Comparison of ENCODE assay signal across 1 cellular context in the genomic region with DNA sequence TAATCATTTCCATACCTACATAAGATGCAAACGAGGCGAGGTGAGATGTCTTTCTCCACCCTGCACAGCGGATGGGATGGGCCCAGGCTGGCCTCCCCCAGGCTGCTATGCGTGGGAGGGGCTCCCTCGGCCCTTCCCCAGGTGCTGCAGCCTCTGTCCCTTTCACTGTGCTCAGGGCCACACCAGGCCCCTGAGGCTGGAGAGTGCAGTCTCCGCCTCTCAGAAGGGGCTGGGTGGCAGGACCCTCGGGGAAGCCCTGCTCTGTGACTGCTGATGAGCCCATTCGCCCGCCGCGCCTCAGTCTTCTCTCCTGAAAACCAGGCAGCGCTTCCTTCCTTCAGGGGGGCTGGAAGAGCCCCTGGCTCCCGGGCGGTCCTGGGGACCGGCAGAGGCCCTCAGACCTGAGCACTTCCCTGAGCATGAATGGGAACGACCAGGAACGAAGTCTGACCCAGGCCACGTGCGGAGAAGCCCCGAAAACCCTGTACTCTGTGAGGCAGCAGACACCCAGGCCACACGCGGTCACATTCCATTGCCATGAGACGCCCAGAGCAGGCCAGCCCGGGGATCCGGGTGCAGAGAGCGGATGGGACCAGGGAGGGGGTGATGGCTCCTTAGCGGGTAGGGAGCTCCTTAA.
TF ChIP-seq lines count a peak whose summit lies in the region.

No MANE protein-coding gene starts in this region.

TF ChIP-seq in HepG2, 621 proteins besides CTCF, POLR2A, EP300 and RAD21 (continued from another document and continues in another):
- TF ChIP-seq, protein P1, sequence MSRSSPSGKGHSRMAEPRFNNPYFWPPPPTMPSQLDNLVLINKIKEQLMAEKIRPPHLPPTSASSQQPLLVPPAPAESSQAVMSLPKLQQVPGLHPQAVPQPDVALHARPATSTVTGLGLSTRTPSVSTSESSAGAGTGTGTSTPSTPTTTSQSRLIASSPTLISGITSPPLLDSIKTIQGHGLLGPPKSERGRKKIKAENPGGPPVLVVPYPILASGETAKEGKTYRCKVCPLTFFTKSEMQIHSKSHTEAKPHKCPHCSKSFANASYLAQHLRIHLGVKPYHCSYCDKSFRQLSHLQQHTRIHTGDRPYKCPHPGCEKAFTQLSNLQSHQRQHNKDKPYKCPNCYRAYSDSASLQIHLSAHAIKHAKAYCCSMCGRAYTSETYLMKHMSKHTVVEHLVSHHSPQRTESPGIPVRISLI (CRISPR knock-in tag; IDR thresholded peaks at IDR 0.05; ENCODE audit: borderline replicate concordance) = no peak
- 0 out of 2 replicates have a peak, but pooled peaks have one; percentile 37 for TF ChIP-seq PITX1 (CRISPR knock-in tag; IDR thresholded peaks at IDR 0.05)
- no peak for TF ChIP-seq PHF8 (CRISPR knock-in tag; IDR thresholded peaks at IDR 0.05)
- TF ChIP-seq PTBP1 (IDR thresholded peaks at IDR 0.05; ENCODE audit: low read depth, low read length, poor library complexity, severe bottlenecking) = no peak
- no peak for TF ChIP-seq ZNF530 (CRISPR knock-in tag; IDR thresholded peaks at IDR 0.05; ENCODE audit: low read depth)
- no peak for TF ChIP-seq NR3C1 (CRISPR knock-in tag; IDR thresholded peaks at IDR 0.05)
- no peak for TF ChIP-seq ZNF720 (CRISPR knock-in tag; IDR thresholded peaks at IDR 0.05)
- TF ChIP-seq IRF2 (CRISPR knock-in tag; IDR thresholded peaks at IDR 0.05) = no peak
- TF ChIP-seq, protein P2, sequence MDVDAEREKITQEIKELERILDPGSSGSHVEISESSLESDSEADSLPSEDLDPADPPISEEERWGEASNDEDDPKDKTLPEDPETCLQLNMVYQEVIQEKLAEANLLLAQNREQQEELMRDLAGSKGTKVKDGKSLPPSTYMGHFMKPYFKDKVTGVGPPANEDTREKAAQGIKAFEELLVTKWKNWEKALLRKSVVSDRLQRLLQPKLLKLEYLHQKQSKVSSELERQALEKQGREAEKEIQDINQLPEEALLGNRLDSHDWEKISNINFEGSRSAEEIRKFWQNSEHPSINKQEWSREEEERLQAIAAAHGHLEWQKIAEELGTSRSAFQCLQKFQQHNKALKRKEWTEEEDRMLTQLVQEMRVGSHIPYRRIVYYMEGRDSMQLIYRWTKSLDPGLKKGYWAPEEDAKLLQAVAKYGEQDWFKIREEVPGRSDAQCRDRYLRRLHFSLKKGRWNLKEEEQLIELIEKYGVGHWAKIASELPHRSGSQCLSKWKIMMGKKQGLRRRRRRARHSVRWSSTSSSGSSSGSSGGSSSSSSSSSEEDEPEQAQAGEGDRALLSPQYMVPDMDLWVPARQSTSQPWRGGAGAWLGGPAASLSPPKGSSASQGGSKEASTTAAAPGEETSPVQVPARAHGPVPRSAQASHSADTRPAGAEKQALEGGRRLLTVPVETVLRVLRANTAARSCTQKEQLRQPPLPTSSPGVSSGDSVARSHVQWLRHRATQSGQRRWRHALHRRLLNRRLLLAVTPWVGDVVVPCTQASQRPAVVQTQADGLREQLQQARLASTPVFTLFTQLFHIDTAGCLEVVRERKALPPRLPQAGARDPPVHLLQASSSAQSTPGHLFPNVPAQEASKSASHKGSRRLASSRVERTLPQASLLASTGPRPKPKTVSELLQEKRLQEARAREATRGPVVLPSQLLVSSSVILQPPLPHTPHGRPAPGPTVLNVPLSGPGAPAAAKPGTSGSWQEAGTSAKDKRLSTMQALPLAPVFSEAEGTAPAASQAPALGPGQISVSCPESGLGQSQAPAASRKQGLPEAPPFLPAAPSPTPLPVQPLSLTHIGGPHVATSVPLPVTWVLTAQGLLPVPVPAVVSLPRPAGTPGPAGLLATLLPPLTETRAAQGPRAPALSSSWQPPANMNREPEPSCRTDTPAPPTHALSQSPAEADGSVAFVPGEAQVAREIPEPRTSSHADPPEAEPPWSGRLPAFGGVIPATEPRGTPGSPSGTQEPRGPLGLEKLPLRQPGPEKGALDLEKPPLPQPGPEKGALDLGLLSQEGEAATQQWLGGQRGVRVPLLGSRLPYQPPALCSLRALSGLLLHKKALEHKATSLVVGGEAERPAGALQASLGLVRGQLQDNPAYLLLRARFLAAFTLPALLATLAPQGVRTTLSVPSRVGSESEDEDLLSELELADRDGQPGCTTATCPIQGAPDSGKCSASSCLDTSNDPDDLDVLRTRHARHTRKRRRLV (CRISPR knock-in tag; IDR thresholded peaks at IDR 0.05) = no peak
- peak; percentile 43; the same call in 1 of the 2 replicates for TF ChIP-seq KDM2A (CRISPR knock-in tag; IDR thresholded peaks at IDR 0.05; ENCODE audit: borderline replicate concordance, low read depth)
- TF ChIP-seq HCFC1 (IDR thresholded peaks at IDR 0.05; ENCODE audit: low read depth, low read length) = no peak
- no peak for TF ChIP-seq ZNF432 (CRISPR knock-in tag; IDR thresholded peaks at IDR 0.05; ENCODE audit: borderline replicate concordance)
- no peak for TF ChIP-seq ZNF841 (CRISPR knock-in tag; IDR thresholded peaks at IDR 0.05; ENCODE audit: borderline replicate concordance)
- TF ChIP-seq KLF15 (CRISPR knock-in tag; IDR thresholded peaks at IDR 0.05; ENCODE audit: borderline replicate concordance) = no peak
- TF ChIP-seq THYN1 (CRISPR knock-in tag; IDR thresholded peaks at IDR 0.05; ENCODE audit: borderline replicate concordance, low read depth) = no peak
- TF ChIP-seq, protein P3, sequence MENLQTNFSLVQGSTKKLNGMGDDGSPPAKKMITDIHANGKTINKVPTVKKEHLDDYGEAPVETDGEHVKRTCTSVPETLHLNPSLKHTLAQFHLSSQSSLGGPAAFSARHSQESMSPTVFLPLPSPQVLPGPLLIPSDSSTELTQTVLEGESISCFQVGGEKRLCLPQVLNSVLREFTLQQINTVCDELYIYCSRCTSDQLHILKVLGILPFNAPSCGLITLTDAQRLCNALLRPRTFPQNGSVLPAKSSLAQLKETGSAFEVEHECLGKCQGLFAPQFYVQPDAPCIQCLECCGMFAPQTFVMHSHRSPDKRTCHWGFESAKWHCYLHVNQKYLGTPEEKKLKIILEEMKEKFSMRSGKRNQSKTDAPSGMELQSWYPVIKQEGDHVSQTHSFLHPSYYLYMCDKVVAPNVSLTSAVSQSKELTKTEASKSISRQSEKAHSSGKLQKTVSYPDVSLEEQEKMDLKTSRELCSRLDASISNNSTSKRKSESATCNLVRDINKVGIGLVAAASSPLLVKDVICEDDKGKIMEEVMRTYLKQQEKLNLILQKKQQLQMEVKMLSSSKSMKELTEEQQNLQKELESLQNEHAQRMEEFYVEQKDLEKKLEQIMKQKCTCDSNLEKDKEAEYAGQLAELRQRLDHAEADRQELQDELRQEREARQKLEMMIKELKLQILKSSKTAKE (CRISPR knock-in tag; IDR thresholded peaks at IDR 0.05; ENCODE audit: borderline replicate concordance) = 0 out of 2 replicates have a peak, but pooled peaks have one; percentile 45
- TF ChIP-seq KDM5A (IDR thresholded peaks at IDR 0.05; ENCODE audit: borderline replicate concordance, low read length) = no peak
- TF ChIP-seq, protein P4, sequence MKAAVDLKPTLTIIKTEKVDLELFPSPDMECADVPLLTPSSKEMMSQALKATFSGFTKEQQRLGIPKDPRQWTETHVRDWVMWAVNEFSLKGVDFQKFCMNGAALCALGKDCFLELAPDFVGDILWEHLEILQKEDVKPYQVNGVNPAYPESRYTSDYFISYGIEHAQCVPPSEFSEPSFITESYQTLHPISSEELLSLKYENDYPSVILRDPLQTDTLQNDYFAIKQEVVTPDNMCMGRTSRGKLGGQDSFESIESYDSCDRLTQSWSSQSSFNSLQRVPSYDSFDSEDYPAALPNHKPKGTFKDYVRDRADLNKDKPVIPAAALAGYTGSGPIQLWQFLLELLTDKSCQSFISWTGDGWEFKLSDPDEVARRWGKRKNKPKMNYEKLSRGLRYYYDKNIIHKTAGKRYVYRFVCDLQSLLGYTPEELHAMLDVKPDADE (CRISPR knock-in tag; IDR thresholded peaks at IDR 0.05) = no peak
- TF ChIP-seq IKZF1 (IDR thresholded peaks at IDR 0.05) = no peak
- TF ChIP-seq MEF2D (CRISPR knock-in tag; IDR thresholded peaks at IDR 0.05) = peak; percentile 75; the same call in 1 of the 2 replicates
- peak; percentile 91; the same call in 1 of the 2 replicates for TF ChIP-seq RNF2 (conservative IDR thresholded peaks at IDR 0.05; ENCODE audit: low read depth)
- TF ChIP-seq, protein P5, sequence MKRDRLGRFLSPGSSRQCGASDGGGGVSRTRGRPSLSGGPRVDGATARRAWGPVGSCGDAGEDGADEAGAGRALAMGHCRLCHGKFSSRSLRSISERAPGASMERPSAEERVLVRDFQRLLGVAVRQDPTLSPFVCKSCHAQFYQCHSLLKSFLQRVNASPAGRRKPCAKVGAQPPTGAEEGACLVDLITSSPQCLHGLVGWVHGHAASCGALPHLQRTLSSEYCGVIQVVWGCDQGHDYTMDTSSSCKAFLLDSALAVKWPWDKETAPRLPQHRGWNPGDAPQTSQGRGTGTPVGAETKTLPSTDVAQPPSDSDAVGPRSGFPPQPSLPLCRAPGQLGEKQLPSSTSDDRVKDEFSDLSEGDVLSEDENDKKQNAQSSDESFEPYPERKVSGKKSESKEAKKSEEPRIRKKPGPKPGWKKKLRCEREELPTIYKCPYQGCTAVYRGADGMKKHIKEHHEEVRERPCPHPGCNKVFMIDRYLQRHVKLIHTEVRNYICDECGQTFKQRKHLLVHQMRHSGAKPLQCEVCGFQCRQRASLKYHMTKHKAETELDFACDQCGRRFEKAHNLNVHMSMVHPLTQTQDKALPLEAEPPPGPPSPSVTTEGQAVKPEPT (CRISPR knock-in tag; IDR thresholded peaks at IDR 0.05; ENCODE audit: low read depth) = peak; percentile 65; the same call in 1 of the 2 replicates
- TF ChIP-seq, protein P6, sequence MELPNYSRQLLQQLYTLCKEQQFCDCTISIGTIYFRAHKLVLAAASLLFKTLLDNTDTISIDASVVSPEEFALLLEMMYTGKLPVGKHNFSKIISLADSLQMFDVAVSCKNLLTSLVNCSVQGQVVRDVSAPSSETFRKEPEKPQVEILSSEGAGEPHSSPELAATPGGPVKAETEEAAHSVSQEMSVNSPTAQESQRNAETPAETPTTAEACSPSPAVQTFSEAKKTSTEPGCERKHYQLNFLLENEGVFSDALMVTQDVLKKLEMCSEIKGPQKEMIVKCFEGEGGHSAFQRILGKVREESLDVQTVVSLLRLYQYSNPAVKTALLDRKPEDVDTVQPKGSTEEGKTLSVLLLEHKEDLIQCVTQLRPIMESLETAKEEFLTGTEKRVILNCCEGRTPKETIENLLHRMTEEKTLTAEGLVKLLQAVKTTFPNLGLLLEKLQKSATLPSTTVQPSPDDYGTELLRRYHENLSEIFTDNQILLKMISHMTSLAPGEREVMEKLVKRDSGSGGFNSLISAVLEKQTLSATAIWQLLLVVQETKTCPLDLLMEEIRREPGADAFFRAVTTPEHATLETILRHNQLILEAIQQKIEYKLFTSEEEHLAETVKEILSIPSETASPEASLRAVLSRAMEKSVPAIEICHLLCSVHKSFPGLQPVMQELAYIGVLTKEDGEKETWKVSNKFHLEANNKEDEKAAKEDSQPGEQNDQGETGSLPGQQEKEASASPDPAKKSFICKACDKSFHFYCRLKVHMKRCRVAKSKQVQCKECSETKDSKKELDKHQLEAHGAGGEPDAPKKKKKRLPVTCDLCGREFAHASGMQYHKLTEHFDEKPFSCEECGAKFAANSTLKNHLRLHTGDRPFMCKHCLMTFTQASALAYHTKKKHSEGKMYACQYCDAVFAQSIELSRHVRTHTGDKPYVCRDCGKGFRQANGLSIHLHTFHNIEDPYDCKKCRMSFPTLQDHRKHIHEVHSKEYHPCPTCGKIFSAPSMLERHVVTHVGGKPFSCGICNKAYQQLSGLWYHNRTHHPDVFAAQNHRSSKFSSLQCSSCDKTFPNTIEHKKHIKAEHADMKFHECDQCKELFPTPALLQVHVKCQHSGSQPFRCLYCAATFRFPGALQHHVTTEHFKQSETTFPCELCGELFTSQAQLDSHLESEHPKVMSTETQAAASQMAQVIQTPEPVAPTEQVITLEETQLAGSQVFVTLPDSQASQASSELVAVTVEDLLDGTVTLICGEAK (IDR thresholded peaks at IDR 0.05) = no peak
- TF ChIP-seq, protein P6 (CRISPR knock-in tag; IDR thresholded peaks at IDR 0.05) = peak; percentile 48; the same call in 1 of the 2 replicates
- no peak for TF ChIP-seq ASH2L (IDR thresholded peaks at IDR 0.05; ENCODE audit: insufficient read length, low read depth, low read length)
- TF ChIP-seq REPIN1 (CRISPR knock-in tag; IDR thresholded peaks at IDR 0.05; ENCODE audit: borderline replicate concordance, low read depth) = no peak
- peak; percentile 69 for TF ChIP-seq SOX5 (CRISPR knock-in tag; IDR thresholded peaks at IDR 0.05; ENCODE audit: borderline replicate concordance)
- TF ChIP-seq ZNF350 (CRISPR knock-in tag; IDR thresholded peaks at IDR 0.05; ENCODE audit: borderline replicate concordance, low read depth) = 0 out of 2 replicates have a peak, but pooled peaks have one; percentile 20
- TF ChIP-seq MIER3 (CRISPR knock-in tag; IDR thresholded peaks at IDR 0.05; ENCODE audit: borderline replicate concordance) = peak; percentile 52; the same call in 1 of the 2 replicates
- TF ChIP-seq SP1 (IDR thresholded peaks at IDR 0.05) = no peak
- TF ChIP-seq SP1 (CRISPR knock-in tag; IDR thresholded peaks at IDR 0.05) = peak; percentile 12; the same call in 1 of the 2 replicates
- TF ChIP-seq PLRG1 (conservative IDR thresholded peaks at IDR 0.05) = no peak
- no peak; the same call in 1 of the 2 replicates for TF ChIP-seq ZNF256 (CRISPR knock-in tag; conservative IDR thresholded peaks at IDR 0.05)
- no peak for TF ChIP-seq MAF1 (CRISPR knock-in tag; IDR thresholded peaks at IDR 0.05; ENCODE audit: borderline replicate concordance)
- TF ChIP-seq SAP130 (CRISPR knock-in tag; IDR thresholded peaks at IDR 0.05; ENCODE audit: low read depth) = peak; percentile 75
- TF ChIP-seq KMT2A (CRISPR knock-in tag; IDR thresholded peaks at IDR 0.05) = no peak
- TF ChIP-seq POLR2AphosphoS5 (IDR thresholded peaks at IDR 0.05; ENCODE audit: low read depth, low read length) = no peak
